In genomic region chr7:70972693-70973092, GRCh38 we compare ENCODE assay signal across 35 cellular contexts.
"Had no signal": no experiment of that assay in that cellular context is flagged by ENCODE, and none has a peak within 500 bp of the region (broad histone marks: within the 10 kb centered on the region; RNA-seq: fewer than 3 reads in every experiment).

No MANE protein-coding gene starts in this region.

- H3K4me3 ChIP-seq: MG63 had no signal

- DNase-seq: Karpas-422, Kasumi-1, MG63, MM.1S, MV-4-11, NCI-H1048, NCI-H1092, NCI-H1092 treated with DMSO at 0.1 percent for 48 hours, NCI-H1105, NCI-H1105 treated with DMSO at 0.1 percent for 48 hours, NCI-H1417, NCI-H1417 treated with DMSO at 0.1 percent for 48 hours, NCI-H1436, NCI-H1436 treated with DMSO at 0.1 percent for 48 hours, NCI-H146, NCI-H1694, NCI-H1694 treated with DMSO at 0.1 percent for 48 hours, NCI-H187, NCI-H187 treated with DMSO at 0.1 percent for 48 hours, NCI-H1930, NCI-H2029, NCI-H2029 treated with DMSO at 0.1 percent for 48 hours, NCI-H2081, NCI-H2081 treated with DMSO at 0.1 percent for 48 hours, NCI-H2107, NCI-H2171, NCI-H2171 treated with DMSO at 0.1 percent for 48 hours, NCI-H2227 treated with DMSO at 0.1 percent for 48 hours, NCI-H226, NCI-H345, NCI-H446, NCI-H446 treated with DMSO at 0.1 percent for 48 hours, NCI-H510A, NCI-H510A treated with DMSO at 0.1 percent for 48 hours, NCI-H524 treated with DMSO at 0.1 percent for 48 hours had no signal

- H3K36me3 ChIP-seq: MG63 had no signal

- H3K27me3 ChIP-seq: MG63 had no signal

- H3K9me3 ChIP-seq: MG63 had no signal
